Comparison of ENCODE assay signal across 8 cellular contexts in genomic region chrX:54181196-54181953, GRCh38. TPM values are rescaled to one million over a fixed set of nuclear protein-coding genes. Genes with fewer than 3 reads are reported as not detected.
A peak's percentile ranks its signal among the peaks of the same experiment; 100 is the strongest.
DNase-seq lines count a peak whose midpoint lies in the region; ATAC-seq and TF ChIP-seq lines count a peak whose summit lies in the region.

No MANE protein-coding gene starts in this region.

- H3K4me1 ChIP-seq in Loucy (ENCODE audit: insufficient read depth, low read length, poor library complexity, severe bottlenecking) (peaks cover 10% of the 10 kb centered on the region), Peyer's patch (peaks cover 0 to 9% (median 2%) of the 10 kb centered on the region in 4 donors)

- no peaks in the 10 kb centered on the region for H3K9me3 Mint-ChIP-seq in Calu3 (ENCODE audit: low read depth, unreplicated experiment)
- H3K9me3 Mint-ChIP-seq in central memory CD8-positive, alpha-beta T cell = no peaks in the 10 kb centered on the region

- peaks cover 48% of the 10 kb centered on the region for H3K4me1 Mint-ChIP-seq in Calu3 (ENCODE audit: low read depth, unreplicated experiment)
- H3K4me1 Mint-ChIP-seq in central memory CD8-positive, alpha-beta T cell = peaks cover 56% of the 10 kb centered on the region

- H3K9me2 ChIP-seq in Loucy (replicated peaks; ENCODE audit: low read depth, low read length) (no peaks in the 10 kb centered on the region), neural cell (ENCODE audit: insufficient read depth, low read length) (no peaks in the 10 kb centered on the region)

- no TSS peak for BruUV-seq in Calu3 (replicated peaks; lab: Mats Ljungman, UMichigan)

- CTCF ChIA-PET in Calu3 (lab: Charles Lee) = interaction anchor here (1.0 kb wide), 1 partner anchor 18 kb away, joined by 4 read pairs; no protein-coding TSS in a partner anchor

- H3K27ac ChIP-seq in neural cell (ENCODE audit: low read length) = no peak overlapping the region
- peak overlapping the region in 1 of 4 donors; percentile 86 for H3K27ac ChIP-seq in Peyer's patch

- H3K9me3 ChIP-seq in Loucy (ENCODE audit: insufficient read depth, low read depth, low read length) = no peaks in the 10 kb centered on the region
- no peaks in the 10 kb centered on the region for H3K9me3 ChIP-seq in neural cell (ENCODE audit: low read length)
- no peaks in the 10 kb centered on the region for H3K9me3 ChIP-seq in Peyer's patch

- H3K79me2 ChIP-seq in Loucy (ENCODE audit: insufficient read depth, low read length) (peaks cover 64% of the 10 kb centered on the region), neural cell (replicated peaks; ENCODE audit: insufficient read depth, low read length) (peaks cover 23% of the 10 kb centered on the region)

- H3K27ac Mint-ChIP-seq in Calu3 (ENCODE audit: unreplicated experiment) = peak overlapping the region; percentile 79
- peak overlapping the region; percentile 74 for H3K27ac Mint-ChIP-seq in central memory CD8-positive, alpha-beta T cell (ENCODE audit: low read depth)

- DNase-seq in Calu3 (no peak), NCI-H2081 (lab: John Stamatoyannopoulos, UW) (no peak), Peyer's patch (no peak), NCI-H345 treated with DMSO at 0.1 percent for 48 hours (lab: John Stamatoyannopoulos, UW; ENCODE audit: unreplicated experiment) (no peak), cortex of kidney (lab: John Stamatoyannopoulos, UW) (no peak)
- no peak for DNase-seq in central memory CD8-positive, alpha-beta T cell (ENCODE audit: low spot score in 2 of 2)

- TF ChIP-seq EP300 in neural cell (conservative IDR thresholded peaks at IDR 0.05; ENCODE audit: poor library complexity, severe bottlenecking) = no peak

- TF ChIP-seq RAD21 in neural cell (conservative IDR thresholded peaks at IDR 0.05) = no peak

- H3K27me3 Mint-ChIP-seq in Calu3 (ENCODE audit: unreplicated experiment) = no peaks in the 10 kb centered on the region
- no peaks in the 10 kb centered on the region for H3K27me3 Mint-ChIP-seq in central memory CD8-positive, alpha-beta T cell

- peak overlapping the region; percentile 89 for H3K4me3 ChIP-seq in Loucy (ENCODE audit: low read length, poor library complexity, severe bottlenecking)
- H3K4me3 ChIP-seq in neural cell (ENCODE audit: low read length) = peak overlapping the region; percentile 79
- H3K4me3 ChIP-seq in Peyer's patch = peak overlapping the region in 2 of 4 donors; percentile 75 to 87

- H3K4me2 ChIP-seq in Loucy (ENCODE audit: low read depth, low read length, poor library complexity, severe bottlenecking) = peak overlapping the region; percentile 83
- H3K4me2 ChIP-seq in neural cell (ENCODE audit: low read length) = peak overlapping the region; percentile 51

- H3F3A ChIP-seq in Loucy (ENCODE audit: low read depth) (no peaks in the 10 kb centered on the region), neural cell (ENCODE audit: insufficient read depth, low read length, poor library complexity, severe bottlenecking) (no peaks in the 10 kb centered on the region)

- ATAC-seq in central memory CD8-positive, alpha-beta T cell (replicated peaks; ENCODE audit: extremely low read depth, poor library complexity, severe bottlenecking) = no peak

- TF ChIP-seq POLR2A in Peyer's patch (IDR thresholded peaks at IDR 0.05) = no peak

- H3K9ac ChIP-seq in Loucy (ENCODE audit: low read depth, low read length, poor library complexity, severe bottlenecking) (peak overlapping the region; percentile 84), neural cell (ENCODE audit: low read length) (peak overlapping the region; percentile 73)

- peak overlapping the region; percentile 73 for H3K4me3 Mint-ChIP-seq in Calu3 (ENCODE audit: low read depth, unreplicated experiment)
- H3K4me3 Mint-ChIP-seq in central memory CD8-positive, alpha-beta T cell = peak overlapping the region; percentile 76

- no peak overlapping the region for H2AFZ ChIP-seq in Loucy (ENCODE audit: low read length)
- H2AFZ ChIP-seq in neural cell (ENCODE audit: low read depth, low read length) = no peak overlapping the region

- H3K36me3 ChIP-seq in Loucy (ENCODE audit: insufficient read depth, low read length) = no peaks in the 10 kb centered on the region
- no peaks in the 10 kb centered on the region for H3K36me3 ChIP-seq in neural cell (ENCODE audit: insufficient read depth, low read length)
- no peaks in the 10 kb centered on the region for H3K36me3 ChIP-seq in Peyer's patch

- no peak for TF ChIP-seq CTCF in Calu3 (IDR thresholded peaks at IDR 0.05; ENCODE audit: unreplicated experiment)
- TF ChIP-seq CTCF in Loucy (conservative IDR thresholded peaks at IDR 0.05; ENCODE audit: low read length) = no peak
- no peak for TF ChIP-seq CTCF in neural cell (IDR thresholded peaks at IDR 0.05; ENCODE audit: poor library complexity, severe bottlenecking)
- no peak for TF ChIP-seq CTCF in Peyer's patch (IDR thresholded peaks at IDR 0.05)

- H3K27me3 ChIP-seq in Loucy (ENCODE audit: insufficient read depth, low read length, poor library complexity, severe bottlenecking) (peaks cover 5% of the 10 kb centered on the region), neural cell (ENCODE audit: insufficient read depth, low read depth, low read length) (no peaks in the 10 kb centered on the region), Peyer's patch (no peaks in the 10 kb centered on the region)

- intact Hi-C loops in Calu3 (cut with micrococcal nuclease; ENCODE audit: unreplicated experiment) = loop anchor here (5.0 kb wide), 1 partner anchor 139 kb away; the partner anchor contains the start of gene PHF8

- H3K36me3 Mint-ChIP-seq in Calu3 (ENCODE audit: insufficient read depth, unreplicated experiment) = peaks cover 31% of the 10 kb centered on the region
- H3K36me3 Mint-ChIP-seq in central memory CD8-positive, alpha-beta T cell (ENCODE audit: insufficient read depth) = peaks cover 7% of the 10 kb centered on the region

- H4K20me1 ChIP-seq in Loucy (ENCODE audit: insufficient read depth, low read length, poor library complexity, severe bottlenecking) (peaks cover 56% of the 10 kb centered on the region), neural cell (ENCODE audit: insufficient read depth) (no peaks in the 10 kb centered on the region)

TF ChIP-seq in neural cell, 6 proteins besides CTCF, POLR2A, EP300 and RAD21:
- no peak for TF ChIP-seq MXI1 (conservative IDR thresholded peaks at IDR 0.05; ENCODE audit: poor library complexity, severe bottlenecking)
- TF ChIP-seq POLR2AphosphoS5 (IDR thresholded peaks at IDR 0.05) = no peak
- TF ChIP-seq REST (IDR thresholded peaks at IDR 0.05; ENCODE audit: borderline replicate concordance) = no peak
- no peak for TF ChIP-seq EZH2 (IDR thresholded peaks at IDR 0.05; ENCODE audit: borderline replicate concordance, insufficient read depth, low read length, poor library complexity, severe bottlenecking)
- TF ChIP-seq TAF1 (IDR thresholded peaks at IDR 0.05; ENCODE audit: low read depth) = no peak
- no peak for TF ChIP-seq SMC3 (conservative IDR thresholded peaks at IDR 0.05; ENCODE audit: poor library complexity)

RNA-seq across cellular contexts. Expression of gene FAM120C, which starts 1.7 kb away (rescaled TPM):
- total RNA-seq in Calu3 (2022) = 23.7 and 29.2 TPM in 2 replicates
- 2.5 and 3.7 TPM in 2 replicates for polyA plus RNA-seq in neural cell
- 5.8 and 6.1 TPM in 2 replicates for polyA minus RNA-seq in neural cell
- total RNA-seq in Peyer's patch = 10 to 100 TPM in 1 of 4 donors, 1 to 10 TPM in 3; 5.0 to 12.4 (median 5.2) TPM
